In the genomic region with DNA sequence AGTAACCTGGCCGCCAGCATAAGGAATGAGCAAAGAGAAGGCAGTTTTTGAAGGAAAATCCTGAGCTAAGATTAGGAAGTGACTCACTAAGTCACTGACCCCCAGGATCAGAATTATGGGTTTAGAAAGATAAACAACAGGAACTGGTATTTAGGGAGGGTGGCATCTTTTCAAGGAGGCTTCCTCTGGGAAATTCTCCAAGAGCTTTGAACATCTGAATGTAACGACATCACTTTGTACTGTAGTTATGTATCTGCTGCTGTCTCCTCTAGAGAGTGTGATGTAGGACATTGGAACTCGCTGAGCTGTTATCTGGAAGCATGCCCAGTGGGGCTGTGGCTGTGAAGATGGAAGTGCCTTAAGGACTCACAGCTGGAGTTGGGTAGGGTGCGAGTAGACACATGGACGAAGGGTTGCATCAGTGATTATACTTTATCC, we compare ENCODE assay signal across 10 cellular contexts.
A peak's percentile ranks its signal among the peaks of the same experiment; 100 is the strongest.
DNase-seq lines count a peak whose midpoint lies in the region; ATAC-seq and TF ChIP-seq lines count a peak whose summit lies in the region.
"Had no signal": no experiment of that assay in that cellular context is flagged by ENCODE, and none has a peak within 500 bp of the region (broad histone marks: within the 10 kb centered on the region; RNA-seq: fewer than 3 reads in every experiment).

No MANE protein-coding gene starts in this region.

- H3K9me3 ChIP-seq in SJCRH30 (replicated peaks) (no peaks in the 10 kb centered on the region), psoas muscle (no peaks in the 10 kb centered on the region), prostate gland (no peaks in the 10 kb centered on the region)

- WGBS in psoas muscle, 3 donors = 24 to 30% (median 28%) methylated on average over 5 of the region's 5 CpGs
- 59% methylated on average over 5 of the region's 5 CpGs for WGBS in prostate gland

- ATAC-seq in psoas muscle (peak; percentile 49 to 82 (median 72)), GM18907 (IDR thresholded peaks at IDR 0.05; ENCODE audit: unreplicated experiment) (no peak), HG03457 (IDR thresholded peaks at IDR 0.05; ENCODE audit: unreplicated experiment) (no peak)
- ATAC-seq: stimulated activated effector memory CD8-positive, alpha-beta T cell treated with anti-CD3 and anti-CD28 coated beads, Interleukin-12 subunit alpha, Interleukin-12 subunit beta, amount 100 ng/mL, for 72 hours had no signal

- no peak for TF ChIP-seq CTCF in foreskin fibroblast (IDR thresholded peaks at IDR 0.05; ENCODE audit: low read depth, low read length)
- no peak for TF ChIP-seq CTCF in psoas muscle (IDR thresholded peaks at IDR 0.05)
- TF ChIP-seq CTCF in prostate gland (IDR thresholded peaks at IDR 0.05) = no peak

- H3K4me1 ChIP-seq in SJCRH30 (peaks cover 13% of the 10 kb centered on the region; the same call in 1 of the 2 replicates), psoas muscle (no peaks in the 10 kb centered on the region), prostate gland (replicated peaks) (no peaks in the 10 kb centered on the region)

- intact Hi-C loops in psoas muscle (cut with DNase I) (no loop called here), prostate gland (cut with DNase I) (no loop called here)

- no peak for TF ChIP-seq POLR2A in prostate gland (IDR thresholded peaks at IDR 0.05)

- H3K27me3 ChIP-seq in SJCRH30 (no peaks in the 10 kb centered on the region), psoas muscle (ENCODE audit: insufficient read depth in 3 of 3, low read length in 2 of 3) (no peaks in the 10 kb centered on the region), prostate gland (replicated peaks; ENCODE audit: insufficient read depth) (no peaks in the 10 kb centered on the region)

- H3K4me3 ChIP-seq in SJCRH30 (no peak overlapping the region), foreskin fibroblast (ENCODE audit: low read depth in 1 of 2, low read length in 2 of 2) (no peak overlapping the region), psoas muscle (no peak overlapping the region), prostate gland (no peak overlapping the region)
- H3K4me3 ChIP-seq: skin epidermis had no signal

- DNase-seq in GM03348 (ENCODE audit: low spot score) (peak; percentile 85), SJCRH30 (peak; percentile 64 to 76), foreskin fibroblast (peak; percentile 100), psoas muscle (peak; percentile 50 to 66), prostate gland (ENCODE audit: low spot score) (no peak), CD1c-positive myeloid dendritic cell (ENCODE audit: extremely low spot score) (no peak)

- H3K27ac ChIP-seq in SJCRH30 (no peak overlapping the region), psoas muscle (no peak overlapping the region), prostate gland (no peak overlapping the region)

- H3K36me3 ChIP-seq in SJCRH30 (no peaks in the 10 kb centered on the region), psoas muscle (ENCODE audit: insufficient read depth in 1 of 2, low read depth in 1 of 2) (no peaks in the 10 kb centered on the region), prostate gland (no peaks in the 10 kb centered on the region)

Comparison
In these comparisons a context has a peak if more than half of its experiments do, and no peak if none do; other contexts are left out.
1. DNase-seq: peak in GM03348 (single experiment), SJCRH30 (2 of 2), foreskin fibroblast (2 of 2) and psoas muscle (2 of 2); none in prostate gland (single experiment) and CD1c-positive myeloid dendritic cell (single experiment).
2. ATAC-seq: peak in psoas muscle (4 of 4); none in GM18907 (single experiment) and HG03457 (single experiment).